Comparison of ENCODE assay signal across 12 cellular contexts in genomic region chr6:1701668-1702353, GRCh38.
DNase-seq lines count a peak whose midpoint lies in the region; ATAC-seq, FAIRE-seq and TF ChIP-seq lines count a peak whose summit lies in the region.
"Had no signal": no experiment of that assay in that cellular context is flagged by ENCODE, and none has a peak within 500 bp of the region (broad histone marks: within the 10 kb centered on the region; RNA-seq: fewer than 3 reads in every experiment).

No MANE protein-coding gene starts in this region.

- H3K4me3 Mint-ChIP-seq in chondrocyte (ENCODE audit: unreplicated experiment): peak overlapping the region; percentile 62
- H3K4me3 Mint-ChIP-seq in activated T-cell treated with anti-CD3 and anti-CD28 coated beads, Interleukin-2, amount 50 U/mL, for 4 hours: no peak overlapping the region

- no peaks in the 10 kb centered on the region for H3K36me3 ChIP-seq in lower lobe of right lung

- no peaks in the 10 kb centered on the region for H3K27me3 ChIP-seq in lower lobe of right lung (ENCODE audit: low read depth)

- peaks cover 74% of the 10 kb centered on the region for H3K4me1 Mint-ChIP-seq in chondrocyte (ENCODE audit: low read depth)
- no peaks in the 10 kb centered on the region for H3K4me1 Mint-ChIP-seq in activated T-cell treated with anti-CD3 and anti-CD28 coated beads, Interleukin-2, amount 50 U/mL, for 4 hours (ENCODE audit: low read depth)

- H3K27ac Mint-ChIP-seq in chondrocyte (ENCODE audit: unreplicated experiment): peak overlapping the region; percentile 97

- intact Hi-C loops in lower lobe of right lung (cut with DNase I): no loop called here

- H3K4me3 ChIP-seq in lower lobe of right lung: no peak overlapping the region

- no peaks in the 10 kb centered on the region for H3K9me3 ChIP-seq in lower lobe of right lung

- H3K27me3 Mint-ChIP-seq in chondrocyte (ENCODE audit: low read depth): no peaks in the 10 kb centered on the region
- H3K27me3 Mint-ChIP-seq in activated T-cell treated with anti-CD3 and anti-CD28 coated beads, Interleukin-2, amount 50 U/mL, for 4 hours (ENCODE audit: low read depth): no peaks in the 10 kb centered on the region

- H3K27ac ChIP-seq in lower lobe of right lung: no peak overlapping the region
- H3K27ac ChIP-seq: 22Rv1, KMS-11 had no signal

- FAIRE-seq in urothelium cell line (lab: Jason Lieb, UNC): no peak
- FAIRE-seq: G401.6 had no signal

- no peaks in the 10 kb centered on the region for H3K36me3 Mint-ChIP-seq in chondrocyte (ENCODE audit: low read depth)
- H3K36me3 Mint-ChIP-seq in activated T-cell treated with anti-CD3 and anti-CD28 coated beads, Interleukin-2, amount 50 U/mL, for 4 hours (ENCODE audit: insufficient read depth): peaks cover 3% of the 10 kb centered on the region

- no peak for TF ChIP-seq CTCF in chondrocyte (IDR thresholded peaks at IDR 0.05)
- no peak for TF ChIP-seq CTCF in lower lobe of right lung (IDR thresholded peaks at IDR 0.05)

- no peaks in the 10 kb centered on the region for H3K4me1 ChIP-seq in lower lobe of right lung

- peak; percentile 42 to 69 for ATAC-seq in lower lobe of right lung
- ATAC-seq in GM21825 (IDR thresholded peaks at IDR 0.05; ENCODE audit: unreplicated experiment): no peak
- no peak for ATAC-seq in activated T-cell treated with anti-CD3 and anti-CD28 coated beads, Interleukin-2, amount 50 U/mL, for 4 hours
- ATAC-seq in HG03280 (IDR thresholded peaks at IDR 0.05; ENCODE audit: unreplicated experiment): no peak

- DNase-seq in NCI-H82 (lab: John Stamatoyannopoulos, UW) (peak; percentile 13), NCI-H82 treated with DMSO at 0.1 percent for 48 hours (lab: John Stamatoyannopoulos, UW; ENCODE audit: unreplicated experiment) (no peak), chondrocyte (ENCODE audit: low spot score) (no peak), lower lobe of right lung (no peak), urothelium cell line (ENCODE audit: low spot score) (peak; percentile 62)
- DNase-seq in activated T-cell treated with anti-CD3 and anti-CD28 coated beads, Interleukin-2, amount 50 U/mL, for 4 hours: no peak
- DNase-seq: activated effector memory CD4-positive, alpha-beta T cell treated with Interleukin-2 at 50 U/mL for 16 hours had no signal

- no peaks in the 10 kb centered on the region for H3K9me3 Mint-ChIP-seq in chondrocyte (ENCODE audit: low read depth)
- H3K9me3 Mint-ChIP-seq in activated T-cell treated with anti-CD3 and anti-CD28 coated beads, Interleukin-2, amount 50 U/mL, for 4 hours: no peaks in the 10 kb centered on the region

Comparison
In these comparisons a context has a peak if more than half of its experiments do, and no peak if none do; other contexts are left out.
1. DNase-seq: peak in NCI-H82 (single experiment) and urothelium cell line (single experiment); none in NCI-H82 treated with DMSO at 0.1 percent for 48 hours (single experiment), chondrocyte (single experiment), lower lobe of right lung (single experiment) and activated T-cell treated with anti-CD3 and anti-CD28 coated beads, Interleukin-2, amount 50 U/mL, for 4 hours (single experiment).
2. ATAC-seq: peak in lower lobe of right lung (2 of 2); none in GM21825 (single experiment), activated T-cell treated with anti-CD3 and anti-CD28 coated beads, Interleukin-2, amount 50 U/mL, for 4 hours (0 of 2) and HG03280 (single experiment).